ENCODE assay signal across 9 cellular contexts in genomic region chr9:90694187-90694586, GRCh38. TPM values are rescaled to one million over a fixed set of nuclear protein-coding genes. Genes with fewer than 3 reads are reported as not detected.
"Had no signal": no experiment of that assay in that cellular context is flagged by ENCODE, and none has a peak within 500 bp of the region (broad histone marks: within the 10 kb centered on the region; RNA-seq: fewer than 3 reads in every experiment).

No MANE protein-coding gene starts in this region.

RNA-seq across cellular contexts. Expression of gene DIRAS2, which starts 51.6 kb away (rescaled TPM):
- total RNA-seq: esophagus mucosa, esophagus squamous epithelium, gastrocnemius medialis, left cardiac atrium, left ventricle myocardium superior, lower lobe of right lung, mononuclear cell had no signal
- polyA plus RNA-seq: heart right ventricle, keratinocyte had no signal
